In the genomic region with DNA sequence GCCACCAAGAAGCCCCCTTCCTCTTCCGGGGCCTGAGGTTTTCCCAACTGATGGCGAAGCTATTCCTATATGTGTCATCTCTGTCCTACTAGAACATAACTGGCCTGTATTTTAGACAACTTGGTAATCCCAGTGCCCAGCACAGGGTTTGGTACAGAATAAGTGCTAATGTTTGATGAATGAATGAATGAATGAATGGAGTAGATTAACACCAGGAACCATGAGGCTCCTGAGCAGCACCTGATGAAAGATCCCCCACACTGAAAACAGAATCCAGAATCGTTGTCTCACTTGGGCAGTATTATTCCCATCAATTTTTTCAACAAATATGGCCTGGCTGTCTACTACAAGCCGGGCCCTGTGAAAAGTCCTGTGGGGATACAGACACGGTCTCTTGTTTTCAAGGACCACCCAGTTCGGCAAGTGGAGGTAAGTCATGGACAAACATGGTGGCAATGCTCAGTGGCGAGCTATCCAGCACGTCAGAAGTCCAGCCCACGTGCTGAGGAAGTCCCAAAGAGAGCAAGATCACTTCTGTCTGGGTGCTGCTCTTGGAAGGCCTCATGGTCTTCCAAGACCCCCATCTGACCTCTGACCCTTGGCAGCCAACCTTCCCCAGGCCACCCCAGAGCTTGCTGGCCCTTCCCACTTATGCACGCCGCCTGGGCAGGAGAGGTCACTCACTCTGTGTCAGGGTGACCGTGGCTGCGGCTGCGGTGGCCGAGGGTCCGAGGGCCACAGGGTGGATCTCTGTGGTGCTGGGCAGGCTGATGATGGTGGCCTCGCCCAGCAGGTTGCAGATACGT, we compare ENCODE assay signal across 9 cellular contexts. TPM values are rescaled to one million over a fixed set of nuclear protein-coding genes. Genes with fewer than 3 reads are reported as not detected.
A peak's percentile ranks its signal among the peaks of the same experiment; 100 is the strongest.
DNase-seq lines count a peak whose midpoint lies in the region; ATAC-seq and TF ChIP-seq lines count a peak whose summit lies in the region.
"Had no signal": no experiment of that assay in that cellular context is flagged by ENCODE, and none has a peak within 500 bp of the region (broad histone marks: within the 10 kb centered on the region; RNA-seq: fewer than 3 reads in every experiment).

No MANE protein-coding gene starts in this region.

- H3K4me1 ChIP-seq in Peyer's patch = peaks cover 6 to 43% (median 14%) of the 10 kb centered on the region in 4 donors
- peaks cover 8% of the 10 kb centered on the region for H3K4me1 ChIP-seq in rectal smooth muscle tissue (ENCODE audit: control insufficient read depth, insufficient read depth, low read length)

- intact Hi-C loops in Right ventricle myocardium superior (cut with DNase I) = no loop called here

- peaks cover 0 to 17% (median 0%) of the 10 kb centered on the region in 3 donors for H3K36me3 ChIP-seq in Peyer's patch
- H3K36me3 ChIP-seq in rectal smooth muscle tissue (ENCODE audit: control insufficient read depth, insufficient read depth, low read length) = peaks cover 12% of the 10 kb centered on the region

- H3K9me3 ChIP-seq in Peyer's patch = no peaks in the 10 kb centered on the region

- no peak for TF ChIP-seq POLR2A in Peyer's patch (IDR thresholded peaks at IDR 0.05)

- H3K4me3 ChIP-seq in GM12865 (ENCODE audit: low read depth, low read length) = peak overlapping the region; percentile 77
- peak overlapping the region; percentile 44 to 97 (median 80) for H3K4me3 ChIP-seq in Peyer's patch
- peak overlapping the region; percentile 72 for H3K4me3 ChIP-seq in rectal smooth muscle tissue (ENCODE audit: low read length)

- no peaks in the 10 kb centered on the region for H3K27me3 ChIP-seq in Peyer's patch
- H3K27me3 ChIP-seq in rectal smooth muscle tissue (ENCODE audit: control insufficient read depth, insufficient read depth, low read length) = no peaks in the 10 kb centered on the region

- no peak for ATAC-seq in Right ventricle myocardium superior (ENCODE audit: poor library complexity)
- ATAC-seq in GM18517 (IDR thresholded peaks at IDR 0.05; ENCODE audit: unreplicated experiment) = no peak

- H3K27ac ChIP-seq in Peyer's patch (peak overlapping the region in 3 of 4 donors; percentile 88 to 99 (median 97)), rectal smooth muscle tissue (ENCODE audit: low read depth, low read length) (peak overlapping the region; percentile 88)

- no peak for TF ChIP-seq CTCF in GM12865 (IDR thresholded peaks at IDR 0.05; ENCODE audit: insufficient read depth, low read depth, low read length, missing control alignments)
- TF ChIP-seq CTCF in Peyer's patch (IDR thresholded peaks at IDR 0.05) = no peak

- peak overlapping the region; percentile 32 for H3K9ac ChIP-seq in rectal smooth muscle tissue (ENCODE audit: low read length)

- DNase-seq in GM12865 (ENCODE audit: low read depth) = no peak
- DNase-seq in Peyer's patch = no peak
- peak; percentile 52 for DNase-seq in Right ventricle myocardium superior
- DNase-seq in NCI-H2227 (lab: John Stamatoyannopoulos, UW; ENCODE audit: unreplicated experiment) = no peak
- DNase-seq in stimulated activated CD4-positive, alpha-beta T cell treated with anti-CD3 and anti-CD28 coated beads, Interleukin-2, amount 100 ng/mL, for 48 hours = no peak
- DNase-seq in GDM1 (lab: John Stamatoyannopoulos, UW) = no peak
- DNase-seq: NCI-H526 treated with DMSO at 0.1 percent for 48 hours had no signal

RNA-seq across cellular contexts. Expression of a gene that starts 1.0 kb away (rescaled TPM):
- total RNA-seq in Peyer's patch (10 to 100 TPM in 2 of 4 donors, 1 to 10 TPM in 2; 7.4 to 26.1 (median 11.8) TPM), Right ventricle myocardium superior (4.5 TPM)

RNA-seq across cellular contexts. Expression of a gene that starts 1.9 kb away (rescaled TPM):
- total RNA-seq in Peyer's patch (10 to 100 TPM; 18.2 to 44.1 (median 28.2) TPM), Right ventricle myocardium superior (5.0 TPM)
